Comparison of ENCODE assay signal across 12 cellular contexts in genomic region chr1:84358695-84359094, GRCh38. TPM values are rescaled to one million over a fixed set of nuclear protein-coding genes. Genes with fewer than 3 reads are reported as not detected.
"Had no signal": no experiment of that assay in that cellular context is flagged by ENCODE, and none has a peak within 500 bp of the region (broad histone marks: within the 10 kb centered on the region; RNA-seq: fewer than 3 reads in every experiment).

No MANE protein-coding gene starts in this region.

- H3K4me1 ChIP-seq: HAP-1 had no signal

- DNase-seq: GM23248, GOT3, H7, H9, HCEC 1CT, HFFc6 had no signal

- H3K4me3 ChIP-seq: GM23248, GM23338, HAP-1 had no signal

- H3K9ac ChIP-seq: GM23248 had no signal

- FAIRE-seq: H1, H54 had no signal

- ATAC-seq: GM23338, HCT116 had no signal

- H3K36me3 ChIP-seq: HAP-1 had no signal

- H2AFZ ChIP-seq: GM23248, GM23338 had no signal

- H3K4me2 ChIP-seq: GM23338 had no signal

- H3K9me3 ChIP-seq: HAP-1 had no signal

- H3K27ac ChIP-seq: GM23248 had no signal

RNA-seq across cellular contexts. Expression of gene DNASE2B, which starts 39.6 kb away (rescaled TPM):
- total RNA-seq: GM23248, GM23338, H1, H4, H9, HFFc6 had no signal
- polyA plus RNA-seq: GM23248, GM23338, H1 had no signal
